ENCODE assay signal across 9 cellular contexts in the genomic region with DNA sequence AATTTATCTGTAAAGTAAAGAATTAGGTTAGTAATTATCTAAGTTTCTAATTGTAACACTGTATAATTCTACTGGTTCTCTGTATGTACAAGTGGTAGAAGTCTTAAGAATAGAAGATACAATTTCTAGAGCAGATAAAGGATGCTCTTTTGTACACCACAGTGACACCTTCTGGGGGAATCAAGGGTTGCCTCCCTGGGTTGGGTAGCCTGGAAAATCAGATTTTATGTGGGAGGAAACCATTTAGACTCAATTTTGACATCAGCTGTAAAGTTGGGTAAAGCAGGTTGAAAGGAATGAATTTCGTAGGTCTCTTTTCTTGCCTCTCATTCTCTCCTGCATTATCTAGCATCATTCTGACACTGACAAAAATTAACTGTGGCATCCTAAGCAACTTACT.
DNase-seq lines count a peak whose midpoint lies in the region; ATAC-seq and TF ChIP-seq lines count a peak whose summit lies in the region.
"Had no signal": no experiment of that assay in that cellular context is flagged by ENCODE, and none has a peak within 500 bp of the region (broad histone marks: within the 10 kb centered on the region; RNA-seq: fewer than 3 reads in every experiment).

No MANE protein-coding gene starts in this region.

- no peaks in the 10 kb centered on the region for H3K36me3 ChIP-seq in MG63

- TF ChIP-seq CTCF in AG04450 (IDR thresholded peaks at IDR 0.05; ENCODE audit: low read depth, low read length) (peak; percentile 60), GM12874 (IDR thresholded peaks at IDR 0.05; ENCODE audit: insufficient read depth, low read depth, low read length) (peak; percentile 14; the same call in 1 of the 2 replicates)

- no peaks in the 10 kb centered on the region for H3K9me3 ChIP-seq in AG04450 (ENCODE audit: control insufficient read depth, insufficient read depth, low read length)
- no peaks in the 10 kb centered on the region for H3K9me3 ChIP-seq in MG63

- H3K27ac ChIP-seq in AG04450 (ENCODE audit: low read depth, low read length), result no peak overlapping the region
- H3K27ac ChIP-seq: RWPE1 had no signal

- no peak for ATAC-seq in GM18907 (IDR thresholded peaks at IDR 0.05; ENCODE audit: unreplicated experiment)

- H3K4me3 ChIP-seq in AG04450 (ENCODE audit: low read depth, low read length), result no peak overlapping the region
- H3K4me3 ChIP-seq in MG63, result no peak overlapping the region

- CTCF ChIA-PET in AG04450 (lab: Charles Lee), result interaction anchor here (0.6 kb wide), 1 partner anchor 1584 kb away, joined by 3 read pairs; no protein-coding TSS in a partner anchor

- H3K27me3 ChIP-seq in AG04450 (ENCODE audit: control insufficient read depth, insufficient read depth, low read length) (no peaks in the 10 kb centered on the region), MG63 (no peaks in the 10 kb centered on the region)

- POLR2A ChIA-PET in AG04450 (lab: Yijun Ruan, JAX), result no interaction called here

- DNase-seq in AG04450 (ENCODE audit: low read depth, low spot score) (no peak), RKO (ENCODE audit: low spot score) (peak; percentile 1), iPS-NIHi7 (ENCODE audit: extremely low spot score) (peak; percentile 52), AG08396 (ENCODE audit: low spot score) (no peak), MG63 (no peak)
- no peak for DNase-seq in stimulated activated CD4-positive, alpha-beta T cell treated with anti-CD3 and anti-CD28 coated beads, Interleukin-1b, Interleukin-23, amount 100 ng/mL, for 48 hours

Comparison
In these comparisons a context has a peak if more than half of its experiments do, and no peak if none do; other contexts are left out.
1. DNase-seq: peak in RKO (single experiment) and iPS-NIHi7 (single experiment); none in AG04450 (single experiment), AG08396 (single experiment), MG63 (single experiment) and stimulated activated CD4-positive, alpha-beta T cell treated with anti-CD3 and anti-CD28 coated beads, Interleukin-1b, Interleukin-23, amount 100 ng/mL, for 48 hours (single experiment).